9 cellular contexts compared by ENCODE assay signal in the genomic region with DNA sequence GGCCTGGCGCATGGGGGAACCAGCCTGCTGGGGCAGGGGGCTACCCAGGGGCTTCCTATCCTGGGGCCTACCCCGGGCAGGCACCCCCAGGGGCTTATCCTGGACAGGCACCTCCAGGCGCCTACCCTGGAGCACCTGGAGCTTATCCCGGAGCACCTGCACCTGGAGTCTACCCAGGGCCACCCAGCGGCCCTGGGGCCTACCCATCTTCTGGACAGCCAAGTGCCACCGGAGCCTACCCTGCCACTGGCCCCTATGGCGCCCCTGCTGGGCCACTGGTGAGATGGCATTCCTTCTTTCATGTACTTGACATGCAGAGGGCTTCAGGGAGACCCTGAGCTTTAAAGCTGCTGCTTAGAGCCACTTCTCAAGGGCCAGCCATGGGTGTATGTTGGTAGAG. TPM values are rescaled to one million over a fixed set of nuclear protein-coding genes. Genes with fewer than 3 reads are reported as not detected.
DNase-seq lines count a peak whose midpoint lies in the region; ATAC-seq and TF ChIP-seq lines count a peak whose summit lies in the region.
"Had no signal": no experiment of that assay in that cellular context is flagged by ENCODE, and none has a peak within 500 bp of the region (broad histone marks: within the 10 kb centered on the region; RNA-seq: fewer than 3 reads in every experiment).

No MANE protein-coding gene starts in this region.

- H3K4me2 ChIP-seq in PC-3 (ENCODE audit: low read length): no peak overlapping the region

- ATAC-seq in PC-3: no peak
- peak; percentile 18 for ATAC-seq in sciatic nerve
- no peak for ATAC-seq in GM21619 (IDR thresholded peaks at IDR 0.05; ENCODE audit: unreplicated experiment)
- ATAC-seq in GM19023 (IDR thresholded peaks at IDR 0.05; ENCODE audit: unreplicated experiment): no peak

- H3K79me2 ChIP-seq in PC-3 (ENCODE audit: low read length): peaks cover 47% of the 10 kb centered on the region

- BruUV-seq in PC-3 (replicated peaks; lab: Mats Ljungman, UMichigan): no TSS peak

- H3K4me3 ChIP-seq in PC-3 (ENCODE audit: low read length): no peak overlapping the region
- peak overlapping the region in 1 of 4 donors; percentile 24 for H3K4me3 ChIP-seq in esophagus squamous epithelium
- no peak overlapping the region for H3K4me3 ChIP-seq in colonic mucosa

- POLR2A ChIA-PET in GM10248 (lab: Yijun Ruan, JAX) (no interaction called here), PC-3 (lab: Charles Lee; ENCODE audit: unreplicated experiment) (no interaction called here)

- H3K4me1 ChIP-seq in PC-3 (ENCODE audit: insufficient read depth, low read length) (no peaks in the 10 kb centered on the region), esophagus squamous epithelium (peaks cover 20 to 64% (median 31%) of the 10 kb centered on the region in 3 donors), colonic mucosa (peaks cover 10% of the 10 kb centered on the region)

- no peaks in the 10 kb centered on the region for H3K9me2 ChIP-seq in PC-3 (replicated peaks; ENCODE audit: low read length)

- H3F3A ChIP-seq in PC-3 (ENCODE audit: low read length, unreplicated experiment): peaks cover 5% of the 10 kb centered on the region

- no peak overlapping the region for H3K9ac ChIP-seq in PC-3 (ENCODE audit: low read length)
- H3K9ac ChIP-seq in colonic mucosa (ENCODE audit: low read depth in 2 of 2, low read length in 2 of 2): no peak overlapping the region

- H3K36me3 ChIP-seq in PC-3 (ENCODE audit: low read depth, low read length) (peaks cover 79% of the 10 kb centered on the region), esophagus squamous epithelium (peaks cover 25 to 82% (median 49%) of the 10 kb centered on the region in 3 donors), colonic mucosa (peaks cover 29% of the 10 kb centered on the region)

- peaks cover 46% of the 10 kb centered on the region for H4K20me1 ChIP-seq in PC-3 (ENCODE audit: low read length)

- no peak overlapping the region for H2AFZ ChIP-seq in PC-3 (ENCODE audit: low read length)

- H3K27ac ChIP-seq in PC-3 (ENCODE audit: low read length): no peak overlapping the region
- peak overlapping the region; percentile 2 to 79 (median 76) for H3K27ac ChIP-seq in esophagus squamous epithelium
- H3K27ac ChIP-seq in colonic mucosa: no peak overlapping the region

- no peak for TF ChIP-seq POLR2A in esophagus squamous epithelium (IDR thresholded peaks at IDR 0.05)

- H3K9me3 ChIP-seq in PC-3 (ENCODE audit: low read length): no peaks in the 10 kb centered on the region
- H3K9me3 ChIP-seq in esophagus squamous epithelium: no peaks in the 10 kb centered on the region
- no peaks in the 10 kb centered on the region for H3K9me3 ChIP-seq in colonic mucosa

- WGBS in esophagus squamous epithelium, 2 donors: 81% methylated on average over 3 of the region's 7 CpGs; no CpG with 5 or more reads in 1 of the 2 donors

- TF ChIP-seq CTCF in GM10248 (IDR thresholded peaks at IDR 0.05; ENCODE audit: control extremely low read depth, extremely low read depth, low read depth, missing control alignments) (peak; percentile 10), PC-3 (conservative IDR thresholded peaks at IDR 0.05; ENCODE audit: low read depth, low read length) (peak; percentile 68), esophagus squamous epithelium (IDR thresholded peaks at IDR 0.05) (peak in 2 of 6 experiments; percentile 15 to 29), colonic mucosa (IDR thresholded peaks at IDR 0.05) (no peak)

- DNase-seq in GM10248 (ENCODE audit: extremely low spot score) (no peak), PC-3 (peak; percentile 34), esophagus squamous epithelium (lab: John Stamatoyannopoulos, UW) (no peak), sciatic nerve (ENCODE audit: low spot score) (no peak), colonic mucosa (no peak)
- no peak for DNase-seq in activated naive CD4-positive, alpha-beta T cell treated with anti-CD3 and anti-CD28 coated beads, Interleukin-2, amount 50 U/mL, for 16 hours
- DNase-seq: activated CD4-positive, alpha-beta T cell treated with anti-CD3 and anti-CD28 coated beads for 4 hours had no signal

- intact Hi-C loops in PC-3 (cut with micrococcal nuclease) (no loop called here), esophagus squamous epithelium (cut with DNase I) (no loop called here), sciatic nerve (cut with DNase I) (no loop called here), colonic mucosa (cut with DNase I) (no loop called here)

- H3K27me3 ChIP-seq in PC-3 (ENCODE audit: low read length): no peaks in the 10 kb centered on the region
- H3K27me3 ChIP-seq in esophagus squamous epithelium: no peaks in the 10 kb centered on the region
- H3K27me3 ChIP-seq in colonic mucosa: no peaks in the 10 kb centered on the region

- CTCF ChIA-PET in GM10248 (lab: Yijun Ruan, JAX) (interaction anchor here (0.7 to 1.8 kb wide), 7 partner anchors 9 to 87 kb away, joined by 3 to 8 read pairs (median 4); partner anchors contain the start of genes LGALS3 and MAPK1IP1L), PC-3 (lab: Charles Lee) (no interaction called here)

RNA-seq across cellular contexts. Expression of gene LGALS3, which starts 9.0 kb away (rescaled TPM):
- 317 and 333 TPM in 2 replicates for total RNA-seq in PC-3 (2014; rRNA removed)
- total RNA-seq in esophagus squamous epithelium: 100 to 1,000 TPM; 234 to 565 (median 415) TPM
- total RNA-seq in sciatic nerve: 229 TPM
- total RNA-seq in colonic mucosa: 1,000 to 10,000 TPM; 1,592 to 1,798 TPM

RNA-seq across cellular contexts. Expression of gene DLGAP5, which starts 53.3 kb away (rescaled TPM):
- total RNA-seq in PC-3 (2014; rRNA removed) (94.1 and 97.9 TPM in 2 replicates), esophagus squamous epithelium (10 to 100 TPM in 2 of 4 donors, 1 to 10 TPM in 2; 4.6 to 16.8 (median 9.0) TPM), sciatic nerve (0.31 TPM), colonic mucosa (10 to 100 TPM; 10.5 to 35.9 TPM)

Comparison
In these comparisons a context has a peak if more than half of its experiments do, and no peak if none do; other contexts are left out.
1. H3K27ac ChIP-seq: peak in esophagus squamous epithelium (4 of 4); none in PC-3 (single experiment) and colonic mucosa (single experiment).